Comparison of ENCODE assay signal across 36 cellular contexts in the genomic region with DNA sequence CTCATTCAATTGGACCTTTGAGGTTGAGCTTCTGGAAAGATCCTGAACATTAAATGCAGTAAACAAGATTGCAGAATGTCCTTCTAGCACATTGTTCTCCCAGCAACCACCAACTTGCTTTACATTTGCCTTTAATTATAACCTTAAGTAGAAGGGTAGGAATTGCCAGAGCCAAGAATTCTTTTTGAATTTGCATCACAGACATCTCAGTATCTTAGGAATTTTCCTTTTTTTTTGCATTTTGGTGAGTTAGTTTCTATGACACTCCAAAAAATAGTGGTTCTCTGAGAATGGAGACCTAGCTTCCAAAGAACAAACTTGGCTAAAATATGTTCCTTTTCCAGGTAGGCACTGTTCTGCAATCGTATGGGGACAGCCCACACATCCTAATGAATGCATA.
"Had no signal": no experiment of that assay in that cellular context is flagged by ENCODE, and none has a peak within 500 bp of the region (broad histone marks: within the 10 kb centered on the region; RNA-seq: fewer than 3 reads in every experiment).

No MANE protein-coding gene starts in this region.

- H3K36me3 Mint-ChIP-seq: activated CD8-positive, alpha-beta memory T cell treated with anti-CD3 and anti-CD28 coated beads, Interleukin-2, amount 10 ng/mL, durations not matched to agents 7 days and 5 days; activated naive CD4-positive, alpha-beta T cell treated with anti-CD3 and anti-CD28 coated beads, Interleukin-2, amount 50 U/mL, for 72 hours; activated naive CD8-positive, alpha-beta T cell treated with anti-CD3 and anti-CD28 coated beads for 36 hours; brain had no signal

- DNase-seq: activated B cell treated with CpG ODN at 0.5 μM for 24 hours; activated CD4-positive, alpha-beta memory T cell treated with anti-CD3 and anti-CD28 coated beads, Interleukin-2, amount 10 ng/mL, durations not matched to agents 7 days and 5 days; activated CD4-positive, alpha-beta T cell treated with anti-CD3 and anti-CD28 coated beads for 4 hours; activated CD4-positive, alpha-beta T cell treated with anti-CD3 and anti-CD28 coated beads, Interleukin-2, amount 10 ng/mL, durations not matched to agents 24 days and 14 days; activated CD4-positive, alpha-beta T cell treated with anti-CD3 and anti-CD28 coated beads, Interleukin-2, amount 50 U/mL, for 1 hour; activated CD4-positive, alpha-beta T cell treated with anti-CD3 and anti-CD28 coated beads, Interleukin-2, amount 50 U/mL, for 4 hours; activated CD4-positive, CD25-positive, alpha-beta regulatory T cell treated with anti-CD3 and anti-CD28 coated beads, Interleukin-2, amount 50 U/mL, for 72 hours; activated CD8-positive, alpha-beta memory T cell treated with anti-CD3 and anti-CD28 coated beads for 24 hours; activated CD8-positive, alpha-beta memory T cell treated with anti-CD3 and anti-CD28 coated beads, Interleukin-2, amount 10 ng/mL, durations not matched to agents 7 days and 5 days; activated CD8-positive, alpha-beta memory T cell treated with anti-CD3 and anti-CD28 coated beads, Interleukin-2, amount 50 U/mL, for 48 hours; activated CD8-positive, alpha-beta T cell treated with anti-CD3 and anti-CD28 coated beads, Interleukin-2, amount 10 ng/mL, durations not matched to agents 7 days and 5 days; activated effector memory CD4-positive, alpha-beta T cell treated with anti-CD3 and anti-CD28 coated beads, Interleukin-2, amount 50 U/mL, for 16 hours; activated gamma-delta T cell treated with Interleukin-2 at 50 U/mL for 16 hours; activated naive CD4-positive, alpha-beta T cell; activated naive CD4-positive, alpha-beta T cell treated with anti-CD3 and anti-CD28 coated beads for 36 hours; activated naive CD4-positive, alpha-beta T cell treated with anti-CD3 and anti-CD28 coated beads, Interleukin-2, amount 50 U/mL, for 16 hours; activated naive CD8-positive, alpha-beta T cell treated with anti-CD3 and anti-CD28 coated beads for 36 hours; activated T-cell treated with anti-CD3 and anti-CD28 coated beads, Interleukin-2, amount 50 U/mL, for 24 hours; activated T-cell treated with anti-CD3 and anti-CD28 coated beads, Interleukin-2, amount 50 U/mL, for 48 hours; adrenal gland; amygdala; anterior cingulate cortex; caudate nucleus; cerebellar nuclear complex; T-helper 1 cell; T-helper 2 cell; T-helper 9 cell had no signal

- H3K27ac ChIP-seq: adrenal gland, ascending aorta, cardiac muscle cell, VCaP had no signal

- H3K4me3 ChIP-seq: adrenal gland, ascending aorta, cardiac muscle cell had no signal

- H3K9me3 Mint-ChIP-seq: activated B cell treated with CpG ODN at 0.5 μM for 24 hours; activated CD4-positive, alpha-beta T cell treated with anti-CD3 and anti-CD28 coated beads, Interleukin-2, amount 10 ng/mL, durations not matched to agents 24 days and 14 days; activated naive CD4-positive, alpha-beta T cell treated with anti-CD3 and anti-CD28 coated beads for 36 hours; activated naive CD4-positive, alpha-beta T cell treated with anti-CD3 and anti-CD28 coated beads, Interleukin-2, amount 50 U/mL, for 72 hours; activated naive CD8-positive, alpha-beta T cell treated with anti-CD3 and anti-CD28 coated beads for 36 hours; activated T-cell treated with anti-CD3 and anti-CD28 coated beads, Interleukin-2, amount 50 U/mL, for 24 hours; activated T-helper 17 cell treated with anti-CD3 and anti-CD28 coated beads, Interleukin-2, amount 50 U/mL, for 72 hours; central memory CD8-positive, alpha-beta T cell; T-helper 1 cell treated with Interleukin-12 subunit alpha and Interleukin-12 subunit beta and Interleukin-4 antibody, amounts not matched to agents 30 μg/mL and 1 μg/mL, for 36 hours; T-helper 2 cell treated with Interferon-gamma antibody and Interleukin-4, amounts not matched to agents 5 μg/mL and 100 μg/mL, for 36 hours had no signal

- H3K4me1 Mint-ChIP-seq: activated B cell treated with CpG ODN at 0.5 μM for 24 hours; activated CD4-positive, alpha-beta memory T cell treated with anti-CD3 and anti-CD28 coated beads, Interleukin-2, amount 10 ng/mL, durations not matched to agents 7 days and 5 days; activated CD4-positive, alpha-beta T cell treated with anti-CD3 and anti-CD28 coated beads, Interleukin-2, amount 10 ng/mL, durations not matched to agents 24 days and 14 days; activated CD8-positive, alpha-beta memory T cell treated with anti-CD3 and anti-CD28 coated beads, Interleukin-2, amount 10 ng/mL, durations not matched to agents 7 days and 5 days; activated naive CD8-positive, alpha-beta T cell treated with anti-CD3 and anti-CD28 coated beads for 36 hours; activated T-helper 17 cell treated with anti-CD3 and anti-CD28 coated beads, Interleukin-2, amount 50 U/mL, for 72 hours; central memory CD8-positive, alpha-beta T cell had no signal

- H3K4me1 ChIP-seq: adrenal gland, ascending aorta had no signal

- H3K27me3 ChIP-seq: adrenal gland, ascending aorta, cardiac muscle cell had no signal

- ATAC-seq: activated CD8-positive, alpha-beta memory T cell treated with anti-CD3 and anti-CD28 coated beads, Interleukin-2, amount 10 ng/mL, durations not matched to agents 7 days and 5 days; activated CD8-positive, alpha-beta T cell treated with anti-CD3 and anti-CD28 coated beads, Interleukin-2, amount 10 ng/mL, durations not matched to agents 7 days and 5 days; activated naive CD4-positive, alpha-beta T cell treated with anti-CD3 and anti-CD28 coated beads, Interleukin-2, amount 50 U/mL, for 72 hours; activated T-helper 17 cell treated with anti-CD3 and anti-CD28 coated beads, Interleukin-2, amount 50 U/mL, for 72 hours had no signal

- H3K27me3 Mint-ChIP-seq: activated B cell treated with CpG ODN at 0.5 μM for 24 hours had no signal

- H3K36me3 ChIP-seq: adrenal gland, ascending aorta, cardiac muscle cell had no signal

- H3K9me3 ChIP-seq: adrenal gland, ascending aorta had no signal

- H3K4me3 Mint-ChIP-seq: activated B cell treated with CpG ODN at 0.5 μM for 24 hours; activated CD4-positive, alpha-beta memory T cell treated with anti-CD3 and anti-CD28 coated beads, Interleukin-2, amount 10 ng/mL, durations not matched to agents 7 days and 5 days; activated CD4-positive, alpha-beta T cell treated with anti-CD3 and anti-CD28 coated beads, Interleukin-2, amount 10 ng/mL, durations not matched to agents 24 days and 14 days; activated CD8-positive, alpha-beta memory T cell treated with anti-CD3 and anti-CD28 coated beads, Interleukin-2, amount 10 ng/mL, durations not matched to agents 7 days and 5 days; activated CD8-positive, alpha-beta T cell treated with anti-CD3 and anti-CD28 coated beads, Interleukin-2, amount 10 ng/mL, durations not matched to agents 7 days and 5 days; activated naive CD4-positive, alpha-beta T cell treated with anti-CD3 and anti-CD28 coated beads for 36 hours; activated naive CD8-positive, alpha-beta T cell treated with anti-CD3 and anti-CD28 coated beads for 36 hours; activated T-cell treated with anti-CD3 and anti-CD28 coated beads, Interleukin-2, amount 50 U/mL, for 24 hours; activated T-helper 17 cell treated with anti-CD3 and anti-CD28 coated beads, Interleukin-2, amount 50 U/mL, for 72 hours; brain; central memory CD8-positive, alpha-beta T cell; T-helper 1 cell treated with Interleukin-12 subunit alpha and Interleukin-12 subunit beta and Interleukin-4 antibody, amounts not matched to agents 30 μg/mL and 1 μg/mL, for 36 hours; T-helper 2 cell treated with Interferon-gamma antibody and Interleukin-4, amounts not matched to agents 5 μg/mL and 100 μg/mL, for 36 hours had no signal

- H3K27ac Mint-ChIP-seq: activated B cell treated with CpG ODN at 0.5 μM for 24 hours; activated CD4-positive, alpha-beta memory T cell treated with anti-CD3 and anti-CD28 coated beads, Interleukin-2, amount 10 ng/mL, durations not matched to agents 7 days and 5 days; activated CD4-positive, alpha-beta T cell treated with anti-CD3 and anti-CD28 coated beads, Interleukin-2, amount 10 ng/mL, durations not matched to agents 24 days and 14 days; activated CD8-positive, alpha-beta memory T cell treated with anti-CD3 and anti-CD28 coated beads, Interleukin-2, amount 10 ng/mL, durations not matched to agents 7 days and 5 days; activated CD8-positive, alpha-beta T cell treated with anti-CD3 and anti-CD28 coated beads, Interleukin-2, amount 10 ng/mL, durations not matched to agents 7 days and 5 days; activated naive CD4-positive, alpha-beta T cell treated with anti-CD3 and anti-CD28 coated beads for 36 hours; activated naive CD4-positive, alpha-beta T cell treated with anti-CD3 and anti-CD28 coated beads, Interleukin-2, amount 50 U/mL, for 72 hours; activated naive CD8-positive, alpha-beta T cell treated with anti-CD3 and anti-CD28 coated beads for 36 hours; activated T-cell treated with anti-CD3 and anti-CD28 coated beads, Interleukin-2, amount 50 U/mL, for 24 hours; activated T-helper 17 cell treated with anti-CD3 and anti-CD28 coated beads, Interleukin-2, amount 50 U/mL, for 72 hours; brain; T-helper 1 cell treated with Interleukin-12 subunit alpha and Interleukin-12 subunit beta and Interleukin-4 antibody, amounts not matched to agents 30 μg/mL and 1 μg/mL, for 36 hours; T-helper 2 cell treated with Interferon-gamma antibody and Interleukin-4, amounts not matched to agents 5 μg/mL and 100 μg/mL, for 36 hours had no signal
